22 cellular contexts compared by ENCODE assay signal in genomic region chr5:37833990-37834389, GRCh38. TPM values are rescaled to one million over a fixed set of nuclear protein-coding genes. Genes with fewer than 3 reads are reported as not detected.
A peak's percentile ranks its signal among the peaks of the same experiment; 100 is the strongest.
DNase-seq lines count a peak whose midpoint lies in the region; ATAC-seq and TF ChIP-seq lines count a peak whose summit lies in the region.
"Had no signal": no experiment of that assay in that cellular context is flagged by ENCODE, and none has a peak within 500 bp of the region (broad histone marks: within the 10 kb centered on the region; RNA-seq: fewer than 3 reads in every experiment).

No MANE protein-coding gene starts in this region.

- H3K4me1 ChIP-seq in ES-I3 (ENCODE audit: insufficient read depth, low read length) (peaks cover 10% of the 10 kb centered on the region; the same call in 1 of the 2 replicates), iPS-18a (ENCODE audit: control insufficient read depth, low read depth, low read length) (peaks cover 13% of the 10 kb centered on the region)
- H3K4me1 ChIP-seq: colonic mucosa had no signal

- no peak for DNase-seq in WTC11 (ENCODE audit: low spot score)
- no peak for DNase-seq in osteocyte (ENCODE audit: extremely low spot score, unreplicated experiment)
- DNase-seq in NCI-H2227 treated with DMSO at 0.1 percent for 48 hours (lab: John Stamatoyannopoulos, UW), result no peak
- no peak for DNase-seq in dermis blood vessel endothelial cell
- no peak for DNase-seq in activated naive CD4-positive, alpha-beta T cell treated with anti-CD3 and anti-CD28 coated beads, Interleukin-2, amount 10 ng/mL, durations not matched to agents 7 days and 5 days
- DNase-seq: activated CD4-positive, CD25-positive, alpha-beta regulatory T cell; activated CD8-positive, alpha-beta memory T cell treated with anti-CD3 and anti-CD28 coated beads, Interleukin-2, amount 10 ng/mL, durations not matched to agents 7 days and 5 days; activated gamma-delta T cell treated with Interleukin-2 at 50 U/mL for 16 hours; colonic mucosa; HCEC 1CT; NCI-H2107; NCI-H69; occipital lobe; spleen; stimulated activated naive B cell treated with anti-CD40 and anti-IgM and Interleukin-4, amounts not matched to agents 10 μg/mL and 1 μg/mL and 100 μg/mL, for 72 hours had no signal

- no peak for TF ChIP-seq CTCF in WTC11 (IDR thresholded peaks at IDR 0.05)
- no peak for TF ChIP-seq CTCF in osteocyte (IDR thresholded peaks at IDR 0.05)

- ATAC-seq in WTC11 (no peak), GM19467 (IDR thresholded peaks at IDR 0.05; ENCODE audit: unreplicated experiment) (no peak)
- ATAC-seq: activated CD8-positive, alpha-beta memory T cell treated with anti-CD3 and anti-CD28 coated beads, Interleukin-2, amount 10 ng/mL, durations not matched to agents 7 days and 5 days; GM12878; stimulated activated naive B cell treated with anti-CD40 and anti-IgM and Interleukin-4, amounts not matched to agents 10 μg/mL and 1 μg/mL and 100 μg/mL, for 72 hours had no signal

- H3K27me3 Mint-ChIP-seq in WTC11 (ENCODE audit: low read depth) (peaks cover 72% of the 10 kb centered on the region), osteocyte (ENCODE audit: unreplicated experiment) (peaks cover 83% of the 10 kb centered on the region)
- peaks cover 77% of the 10 kb centered on the region for H3K27me3 Mint-ChIP-seq in activated naive CD4-positive, alpha-beta T cell treated with anti-CD3 and anti-CD28 coated beads, Interleukin-2, amount 10 ng/mL, durations not matched to agents 7 days and 5 days

- CTCF ChIA-PET in WTC11 (lab: Charles Lee), result interaction anchor here (1.1 to 1.5 kb wide), 2 partner anchors 59 to 359 kb away, joined by 3 to 5 read pairs; no protein-coding TSS in a partner anchor
- CTCF ChIA-PET in activated naive CD4-positive, alpha-beta T cell treated with anti-CD3 and anti-CD28 coated beads, Interleukin-2, amount 10 ng/mL, durations not matched to agents 7 days and 5 days (lab: Charles Lee), result no interaction called here

- no peak overlapping the region for H3K27ac Mint-ChIP-seq in WTC11
- no peak overlapping the region for H3K27ac Mint-ChIP-seq in osteocyte (ENCODE audit: unreplicated experiment)
- no peak overlapping the region for H3K27ac Mint-ChIP-seq in activated naive CD4-positive, alpha-beta T cell treated with anti-CD3 and anti-CD28 coated beads, Interleukin-2, amount 10 ng/mL, durations not matched to agents 7 days and 5 days
- H3K27ac Mint-ChIP-seq: activated CD8-positive, alpha-beta memory T cell treated with anti-CD3 and anti-CD28 coated beads, Interleukin-2, amount 10 ng/mL, durations not matched to agents 7 days and 5 days; stimulated activated naive B cell treated with anti-CD40 and anti-IgM and Interleukin-4, amounts not matched to agents 10 μg/mL and 1 μg/mL and 100 μg/mL, for 72 hours had no signal

- peaks cover 78% of the 10 kb centered on the region for H3K27me3 ChIP-seq in iPS-18a (ENCODE audit: control insufficient read depth, insufficient read depth, low read length)

- H3K9ac ChIP-seq in ES-I3 (ENCODE audit: low read depth, low read length) (peak overlapping the region; percentile 37; the same call in 1 of the 2 replicates), iPS-18a (ENCODE audit: low read length) (no peak overlapping the region)

- H3K9me3 Mint-ChIP-seq in WTC11, result no peaks in the 10 kb centered on the region
- no peaks in the 10 kb centered on the region for H3K9me3 Mint-ChIP-seq in osteocyte (ENCODE audit: unreplicated experiment)
- H3K9me3 Mint-ChIP-seq in activated naive CD4-positive, alpha-beta T cell treated with anti-CD3 and anti-CD28 coated beads, Interleukin-2, amount 10 ng/mL, durations not matched to agents 7 days and 5 days, result no peaks in the 10 kb centered on the region
- H3K9me3 Mint-ChIP-seq: stimulated activated naive B cell treated with anti-CD40 and anti-IgM and Interleukin-4, amounts not matched to agents 10 μg/mL and 1 μg/mL and 100 μg/mL, for 72 hours had no signal

- no peak overlapping the region for H3K27ac ChIP-seq in iPS-18a (ENCODE audit: low read length)
- H3K27ac ChIP-seq: ascending aorta, colonic mucosa, spleen had no signal

- H3K4me3 ChIP-seq in iPS-18a (ENCODE audit: low read length), result peak overlapping the region; percentile 60
- H3K4me3 ChIP-seq: GM12878, lung had no signal

- no peaks in the 10 kb centered on the region for H3K9me3 ChIP-seq in ES-I3 (ENCODE audit: control insufficient read depth, insufficient read depth, low read length)
- H3K9me3 ChIP-seq in iPS-18a (ENCODE audit: control insufficient read depth, low read depth, low read length), result no peaks in the 10 kb centered on the region
- H3K9me3 ChIP-seq: ascending aorta, colonic mucosa, spleen had no signal

- H3K4me1 Mint-ChIP-seq in WTC11, result peaks cover 58% of the 10 kb centered on the region
- H3K4me1 Mint-ChIP-seq in osteocyte (ENCODE audit: unreplicated experiment), result peaks cover 36% of the 10 kb centered on the region
- peaks cover 27% of the 10 kb centered on the region for H3K4me1 Mint-ChIP-seq in activated naive CD4-positive, alpha-beta T cell treated with anti-CD3 and anti-CD28 coated beads, Interleukin-2, amount 10 ng/mL, durations not matched to agents 7 days and 5 days

- H3K36me3 Mint-ChIP-seq in WTC11 (no peaks in the 10 kb centered on the region), osteocyte (ENCODE audit: unreplicated experiment) (no peaks in the 10 kb centered on the region)
- H3K36me3 Mint-ChIP-seq in activated naive CD4-positive, alpha-beta T cell treated with anti-CD3 and anti-CD28 coated beads, Interleukin-2, amount 10 ng/mL, durations not matched to agents 7 days and 5 days, result peaks cover 2% of the 10 kb centered on the region
- H3K36me3 Mint-ChIP-seq: activated CD8-positive, alpha-beta memory T cell treated with anti-CD3 and anti-CD28 coated beads, Interleukin-2, amount 10 ng/mL, durations not matched to agents 7 days and 5 days had no signal

- POLR2A ChIA-PET in WTC11 (lab: Charles Lee), result no interaction called here

- H3K36me3 ChIP-seq in ES-I3 (ENCODE audit: insufficient read depth, low read length) (no peaks in the 10 kb centered on the region), iPS-18a (ENCODE audit: control insufficient read depth, low read depth, low read length) (no peaks in the 10 kb centered on the region)
- H3K36me3 ChIP-seq: ascending aorta, colonic mucosa, spleen had no signal

- H3K4me3 Mint-ChIP-seq in WTC11 (peak overlapping the region; percentile 79), osteocyte (ENCODE audit: unreplicated experiment) (peak overlapping the region; percentile 44)
- H3K4me3 Mint-ChIP-seq in activated naive CD4-positive, alpha-beta T cell treated with anti-CD3 and anti-CD28 coated beads, Interleukin-2, amount 10 ng/mL, durations not matched to agents 7 days and 5 days, result no peak overlapping the region
- H3K4me3 Mint-ChIP-seq: activated CD8-positive, alpha-beta memory T cell treated with anti-CD3 and anti-CD28 coated beads, Interleukin-2, amount 10 ng/mL, durations not matched to agents 7 days and 5 days; stimulated activated naive B cell treated with anti-CD40 and anti-IgM and Interleukin-4, amounts not matched to agents 10 μg/mL and 1 μg/mL and 100 μg/mL, for 72 hours had no signal

TF ChIP-seq in WTC11, 78 proteins besides CTCF, POLR2A, EP300 and RAD21:
- TF ChIP-seq JUN (CRISPR knock-in tag; IDR thresholded peaks at IDR 0.05) (no peak), ESRRA (CRISPR knock-in tag; IDR thresholded peaks at IDR 0.05; ENCODE audit: borderline replicate concordance) (no peak), PRDM15 (CRISPR knock-in tag; IDR thresholded peaks at IDR 0.05) (no peak), ATF1 (CRISPR knock-in tag; IDR thresholded peaks at IDR 0.05) (no peak), ZSCAN18 (CRISPR knock-in tag; IDR thresholded peaks at IDR 0.05) (no peak), ZNF121 (CRISPR knock-in tag; IDR thresholded peaks at IDR 0.05) (no peak), FOXJ3 (CRISPR knock-in tag; IDR thresholded peaks at IDR 0.05; ENCODE audit: borderline replicate concordance) (no peak)
TF ChIP-seq in WTC11: peak in this region for 0.

RNA-seq across cellular contexts. Expression of gene GDNF, which starts 5.9 kb away (rescaled TPM):
- 0.96 to 4.7 TPM (median 1.1 TPM) in 3 replicates for total RNA-seq in WTC11 (2021)
- 0.32 and 0.34 TPM in 2 replicates for total RNA-seq in osteocyte
- not detected in 2 replicates for total RNA-seq in dermis blood vessel endothelial cell
- total RNA-seq: activated CD8-positive, alpha-beta memory T cell treated with anti-CD3 and anti-CD28 coated beads, Interleukin-2, amount 10 ng/mL, durations not matched to agents 7 days and 5 days; ascending aorta; GM12878; lung; occipital lobe; T-helper 1 cell treated with Interleukin-12 subunit alpha and Interleukin-12 subunit beta and Interleukin-4 antibody, amounts not matched to agents 30 ng/mL and 1 ng/mL, for 36 hours had no signal
